Comparison of ENCODE assay signal across 8 cellular contexts in genomic region chr4:82284858-82285805, GRCh38.
A peak's percentile ranks its signal among the peaks of the same experiment; 100 is the strongest.
DNase-seq lines count a peak whose midpoint lies in the region; ATAC-seq, FAIRE-seq and TF ChIP-seq lines count a peak whose summit lies in the region.

No MANE protein-coding gene starts in this region.

- H4K8ac ChIP-seq in H1 (ENCODE audit: extremely low read depth, insufficient read depth, low read length): no peak overlapping the region

- peak overlapping the region; percentile 26 for H3K27ac Mint-ChIP-seq in memory B cell

- H3K23me2 ChIP-seq in H1 (ENCODE audit: low read depth, low read length): peaks cover 3% of the 10 kb centered on the region; the same call in 1 of the 2 replicates

- no peaks in the 10 kb centered on the region for H3K36me3 Mint-ChIP-seq in memory B cell

- peak overlapping the region; percentile 35 to 60 (median 38) for H3K4me3 ChIP-seq in H1 (ENCODE audit: extremely low read depth in 1 of 4, insufficient read depth in 2 of 4, low read depth in 3 of 4, low read length in 4 of 4)

- H3K56ac ChIP-seq in H1 (replicated peaks; ENCODE audit: insufficient read length, low read depth, low read length): peak overlapping the region; percentile 52

- H2BK15ac ChIP-seq in H1 (ENCODE audit: low read length): no peak overlapping the region

- peak; percentile 46 to 59 for TF ChIP-seq RAD21 in H1 (IDR thresholded peaks at IDR 0.05 in 1 of 2, conservative IDR thresholded peaks at IDR 0.05 in 1 of 2; ENCODE audit: low read depth in 2 of 2, low read length in 2 of 2)

- H2BK20ac ChIP-seq in H1 (ENCODE audit: low read length): no peak overlapping the region

- no peak overlapping the region for H3K18ac ChIP-seq in H1 (ENCODE audit: extremely low read depth, low read length)

- no peaks in the 10 kb centered on the region for H3K79me2 ChIP-seq in H1 (ENCODE audit: control insufficient read depth in 1 of 2, insufficient read depth in 2 of 2, low read length in 2 of 2)

- TF ChIP-seq CTCF in H1 (IDR thresholded peaks at IDR 0.05; ENCODE audit: control extremely low read depth in 1 of 3, insufficient read depth in 1 of 3, low read depth in 1 of 3, low read length in 3 of 3): peak; percentile 66 to 92 (median 72)

- no peak overlapping the region for H4K5ac ChIP-seq in H1 (ENCODE audit: insufficient read length, low read depth, low read length)

- H3K4me2 ChIP-seq in H1 (ENCODE audit: insufficient read depth in 1 of 2, low read depth in 2 of 2, low read length in 2 of 2): peak overlapping the region; percentile 68 to 75

- CTCF ChIA-PET in H1 (lab: Charles Lee; ENCODE audit: partially characterized antibody): interaction anchor here (0.6 to 2.5 kb wide), 10 partner anchors 9 to 753 kb away, joined by 3 to 8 read pairs (median 4); no protein-coding TSS in a partner anchor

- peaks cover 0 to 3% (median 0%) of the 10 kb centered on the region in 4 experiments; a peak in 1 of 7 replicates for H3K27me3 ChIP-seq in H1 (replicated peaks in 1 of 4; ENCODE audit: control insufficient read depth in 3 of 4, extremely low read depth in 1 of 4, insufficient read depth in 3 of 4, low read length in 3 of 4)

- peak; percentile 100 for ATAC-seq in GM21367 (IDR thresholded peaks at IDR 0.05; ENCODE audit: unreplicated experiment)
- peak; percentile 92 for ATAC-seq in memory B cell (ENCODE audit: low read depth)

- H3K79me1 ChIP-seq in H1 (ENCODE audit: low read depth, low read length): no peaks in the 10 kb centered on the region

- peak overlapping the region; percentile 77 for H3K4me3 Mint-ChIP-seq in memory B cell

- H3K14ac ChIP-seq in H1 (ENCODE audit: insufficient read length): no peak overlapping the region

- peaks cover 12% of the 10 kb centered on the region for H3K4me1 Mint-ChIP-seq in memory B cell

- no peak overlapping the region for H3K27ac ChIP-seq in H1 (ENCODE audit: low read depth, low read length)

- no peaks in the 10 kb centered on the region for H3K9me3 Mint-ChIP-seq in memory B cell

- TF ChIP-seq EP300 in H1 (IDR thresholded peaks at IDR 0.05; ENCODE audit: borderline replicate concordance in 1 of 2, low read depth in 2 of 2, low read length in 2 of 2): no peak

- H3K27me3 Mint-ChIP-seq in memory B cell: no peaks in the 10 kb centered on the region

- H3K36me3 ChIP-seq in H1 (ENCODE audit: control insufficient read depth in 2 of 4, insufficient read depth in 4 of 4, low read length in 3 of 4): no peaks in the 10 kb centered on the region

- no peak for TF ChIP-seq POLR2A in H1 (IDR thresholded peaks at IDR 0.05; ENCODE audit: control extremely low read depth in 1 of 2, low read depth in 2 of 2, low read length in 2 of 2)

- DNase-seq in CMK (ENCODE audit: low read depth): peak; percentile 96
- DNase-seq in HT1080 (ENCODE audit: low read depth): peak; percentile 97
- DNase-seq in NOMO-1 (lab: John Stamatoyannopoulos, UW; ENCODE audit: unreplicated experiment in 2 of 2): peak; percentile 96 to 99
- DNase-seq in activated CD8-positive, alpha-beta memory T cell treated with anti-CD3 and anti-CD28 coated beads for 48 hours (ENCODE audit: low read depth in 2 of 3, low spot score in 2 of 3): peak; percentile 96 to 98 (median 98)
- peak; percentile 95 to 100 for DNase-seq in H1 (ENCODE audit: low read depth in 1 of 2, low spot score in 2 of 2)
- DNase-seq in memory B cell (ENCODE audit: low spot score in 2 of 2): peak; percentile 99 to 100
- peak; percentile 98 for DNase-seq in stimulated activated CD8-positive, alpha-beta memory T cell treated with anti-CD3 and anti-CD28 coated beads, Interleukin-12 subunit alpha, Interleukin-12 subunit beta, amount 100 ng/mL, for 1 hour (ENCODE audit: low read depth)

- H2BK12ac ChIP-seq in H1 (ENCODE audit: low read depth, low read length): no peak overlapping the region

- no peak overlapping the region; a peak in 1 of 7 replicates for H3K9ac ChIP-seq in H1 (replicated peaks in 1 of 4; ENCODE audit: extremely low read depth in 1 of 4, low read depth in 3 of 4, low read length in 3 of 4)

- POLR2A ChIA-PET in H1 (lab: Charles Lee; ENCODE audit: partially characterized antibody): interaction anchor here (0.8 to 1.5 kb wide), 6 partner anchors 54 to 144 kb away, joined by 3 to 4 read pairs (median 3); partner anchors contain the start of gene HNRNPD

- H3K23ac ChIP-seq in H1 (ENCODE audit: insufficient read length): no peak overlapping the region

- H3K4ac ChIP-seq in H1 (replicated peaks; ENCODE audit: insufficient read length, low read depth, low read length): no peak overlapping the region

- 7% methylated on average over 32 of the region's 61 CpGs; no CpG with 5 or more reads in 1 of the 2 experiments for WGBS in H1 (ENCODE audit: extremely low coverage in 1 of 2, insufficient coverage in 1 of 2, insufficient read length in 1 of 2, insufficient replicate concordance in 2 of 2, low coverage in 1 of 2, low lambda C conversion rate in 2 of 2, missing lambda C conversion rate in 1 of 2), 2 experiments

- no peak overlapping the region for H2BK5ac ChIP-seq in H1 (ENCODE audit: low read depth, low read length)

- H3K4me1 ChIP-seq in H1 (replicated peaks in 1 of 4; ENCODE audit: control insufficient read depth in 3 of 4, insufficient read depth in 4 of 4, low read length in 3 of 4): peaks cover 0 to 4% (median 2%) of the 10 kb centered on the region in 4 experiments; a peak in 5 of 7 replicates

- H3K9me3 ChIP-seq in H1 (ENCODE audit: insufficient read depth in 2 of 2, low read depth in 1 of 2, low read length in 1 of 2): no peaks in the 10 kb centered on the region

- H2AK5ac ChIP-seq in H1 (ENCODE audit: low read depth, low read length): no peak overlapping the region

- no peak for FAIRE-seq in H1 (lab: Jason Lieb, UNC)

- H2BK120ac ChIP-seq in H1 (replicated peaks; ENCODE audit: low read depth, low read length): no peak overlapping the region

- H4K91ac ChIP-seq in H1 (replicated peaks; ENCODE audit: insufficient read length, low read length): peak overlapping the region; percentile 25

- H4K20me1 ChIP-seq in H1 (replicated peaks in 1 of 2; ENCODE audit: control insufficient read depth in 1 of 2, insufficient read depth in 2 of 2, low read length in 2 of 2): no peaks in the 10 kb centered on the region

- H2AFZ ChIP-seq in H1 (ENCODE audit: low read length): peak overlapping the region; percentile 100

TF ChIP-seq in H1, 55 proteins besides CTCF, POLR2A, EP300 and RAD21:
- TF ChIP-seq EGR1 (IDR thresholded peaks at IDR 0.05; ENCODE audit: borderline replicate concordance, low read depth, low read length) (0 out of 2 replicates have a peak, but pooled peaks have one; percentile 20), KDM4A (IDR thresholded peaks at IDR 0.05; ENCODE audit: low read depth, low read length, severe bottlenecking) (peak; percentile 27), SP1 (IDR thresholded peaks at IDR 0.05; ENCODE audit: low read depth, low read length) (peak; percentile 65), SIN3A (conservative IDR thresholded peaks at IDR 0.05 in 1 of 2, IDR thresholded peaks at IDR 0.05 in 1 of 2; ENCODE audit: low read depth in 1 of 2, low read length in 2 of 2) (peak in 1 of 2 experiments; percentile 76; a peak in 1 of 4 replicates), TAF1 (IDR thresholded peaks at IDR 0.05; ENCODE audit: low read depth, low read length) (peak; percentile 64), SP4 (IDR thresholded peaks at IDR 0.05; ENCODE audit: low read length) (peak; percentile 80), SAP30 (IDR thresholded peaks at IDR 0.05; ENCODE audit: insufficient read depth, insufficient replicate concordance, low read length) (no peak), KDM1A (IDR thresholded peaks at IDR 0.05; ENCODE audit: borderline replicate concordance, low read length) (no peak), CREB1 (IDR thresholded peaks at IDR 0.05) (peak; percentile 87), BACH1 (IDR thresholded peaks at IDR 0.05; ENCODE audit: low read length) (peak; percentile 65; the same call in 1 of the 2 replicates), NRF1 (IDR thresholded peaks at IDR 0.05; ENCODE audit: low read depth, low read length) (peak; percentile 87), FOSL1 (IDR thresholded peaks at IDR 0.05; ENCODE audit: insufficient read depth, low read depth, low read length) (0 out of 2 replicates have a peak, but pooled peaks have one; percentile 70), ASH2L (IDR thresholded peaks at IDR 0.05; ENCODE audit: low read length) (peak; percentile 60), NANOG (IDR thresholded peaks at IDR 0.05; ENCODE audit: insufficient read depth, low read depth, low read length, poor library complexity, severe bottlenecking) (peak; percentile 15), GABPA (IDR thresholded peaks at IDR 0.05; ENCODE audit: borderline replicate concordance, insufficient read depth, low read length) (no peak), RFX5 (IDR thresholded peaks at IDR 0.05; ENCODE audit: borderline replicate concordance, low read depth, low read length) (no peak), TEAD4 (IDR thresholded peaks at IDR 0.05; ENCODE audit: low read depth, low read length) (0 out of 2 replicates have a peak, but pooled peaks have one; percentile 10)
- TF ChIP-seq, protein P1, sequence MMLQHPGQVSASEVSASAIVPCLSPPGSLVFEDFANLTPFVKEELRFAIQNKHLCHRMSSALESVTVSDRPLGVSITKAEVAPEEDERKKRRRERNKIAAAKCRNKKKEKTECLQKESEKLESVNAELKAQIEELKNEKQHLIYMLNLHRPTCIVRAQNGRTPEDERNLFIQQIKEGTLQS (IDR thresholded peaks at IDR 0.05; ENCODE audit: insufficient read depth, low read depth, low read length): no peak
- TF ChIP-seq, protein P2, sequence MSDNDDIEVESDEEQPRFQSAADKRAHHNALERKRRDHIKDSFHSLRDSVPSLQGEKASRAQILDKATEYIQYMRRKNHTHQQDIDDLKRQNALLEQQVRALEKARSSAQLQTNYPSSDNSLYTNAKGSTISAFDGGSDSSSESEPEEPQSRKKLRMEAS (IDR thresholded peaks at IDR 0.05): peak; percentile 85
